ENCODE assay signal across 1 cellular context in the genomic region with DNA sequence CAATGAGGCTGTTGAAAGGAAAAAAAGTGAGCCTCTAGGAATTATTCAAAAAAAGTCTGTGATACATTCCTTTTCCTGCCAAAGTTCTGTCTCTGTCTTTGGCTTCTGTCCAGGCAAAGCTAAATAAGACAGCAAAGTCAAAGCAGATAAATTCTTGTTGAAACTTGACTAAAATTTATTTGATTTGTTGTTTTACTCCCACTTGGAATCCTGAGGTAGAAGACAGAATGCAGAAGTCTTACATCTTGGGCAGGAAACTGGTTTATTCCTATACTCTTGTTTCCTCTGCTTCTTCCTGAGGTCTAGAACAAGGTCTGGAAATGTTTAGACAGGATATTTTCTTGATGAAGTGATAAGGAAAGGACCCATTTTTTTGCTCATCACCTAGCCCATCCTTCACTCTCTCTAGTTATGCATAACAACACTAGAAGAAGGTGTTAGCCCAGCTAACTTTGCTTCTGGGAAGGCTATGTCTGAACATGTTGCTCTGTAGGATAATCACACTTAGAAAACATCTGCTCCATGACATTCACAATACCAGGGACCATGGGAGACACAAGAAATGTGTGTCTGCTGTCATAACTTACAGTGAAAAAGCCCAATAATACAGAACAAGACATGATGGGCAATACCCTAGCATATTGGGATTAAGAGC.
TF ChIP-seq lines count a peak whose summit lies in the region.

No MANE protein-coding gene starts in this region.

TF ChIP-seq in K562, 482 proteins besides CTCF, POLR2A, EP300 and RAD21:
- TF ChIP-seq MXI1 (IDR thresholded peaks at IDR 0.05; ENCODE audit: low read depth, low read length) (no peak), PHF8 (IDR thresholded peaks at IDR 0.05; ENCODE audit: borderline replicate concordance, low read length) (0 out of 2 replicates have a peak, but pooled peaks have one; percentile 17)
